Comparison of ENCODE assay signal across 8 cellular contexts in genomic region chr10:124221356-124222297, GRCh38.
DNase-seq lines count a peak whose midpoint lies in the region; ATAC-seq, FAIRE-seq and TF ChIP-seq lines count a peak whose summit lies in the region.

No MANE protein-coding gene starts in this region.

- no peak for TF ChIP-seq CTCF in H1 (IDR thresholded peaks at IDR 0.05; ENCODE audit: control extremely low read depth in 1 of 3, insufficient read depth in 1 of 3, low read depth in 1 of 3, low read length in 3 of 3)

- H3K56ac ChIP-seq in H1 (replicated peaks; ENCODE audit: insufficient read length, low read depth, low read length), result no peak overlapping the region

- peak overlapping the region in 8 of 11 experiments; percentile 27 to 74 (median 54); a peak in 17 of 22 replicates for H3K27ac ChIP-seq in BLaER1 treated with 17β-estradiol and CSF1 and Interleukin-3, amounts not matched to agents 10 nM and 100 nM
- no peak overlapping the region for H3K27ac ChIP-seq in H1 (ENCODE audit: low read depth, low read length)

- H3K36me3 ChIP-seq in BLaER1 treated with 17β-estradiol and CSF1 and Interleukin-3, amounts not matched to agents 10 nM and 100 nM, result no peaks in the 10 kb centered on the region
- H3K36me3 ChIP-seq in H1 (ENCODE audit: control insufficient read depth in 2 of 4, insufficient read depth in 4 of 4, low read length in 3 of 4), result no peaks in the 10 kb centered on the region; a peak in 1 of 8 replicates

- H3K9ac ChIP-seq in BLaER1 treated with 17β-estradiol and CSF1 and Interleukin-3, amounts not matched to agents 10 nM and 100 nM, result peak overlapping the region in 10 of 11 experiments; percentile 17 to 68 (median 50); a peak in 16 of 22 replicates
- H3K9ac ChIP-seq in H1 (replicated peaks in 1 of 4; ENCODE audit: extremely low read depth in 1 of 4, low read depth in 3 of 4, low read length in 3 of 4), result no peak overlapping the region

- no peak overlapping the region for H2BK120ac ChIP-seq in H1 (replicated peaks; ENCODE audit: low read depth, low read length)

- H4K91ac ChIP-seq in H1 (replicated peaks; ENCODE audit: insufficient read length, low read length), result peak overlapping the region; percentile 51

- no peaks in the 10 kb centered on the region for H3K79me2 ChIP-seq in H1 (ENCODE audit: control insufficient read depth in 1 of 2, insufficient read depth in 2 of 2, low read length in 2 of 2)

- TF ChIP-seq POLR2A in H1 (IDR thresholded peaks at IDR 0.05; ENCODE audit: control extremely low read depth in 1 of 2, low read depth in 2 of 2, low read length in 2 of 2), result no peak

- H3K14ac ChIP-seq in H1 (ENCODE audit: insufficient read length), result no peak overlapping the region

- TF ChIP-seq RAD21 in H1 (IDR thresholded peaks at IDR 0.05 in 1 of 2, conservative IDR thresholded peaks at IDR 0.05 in 1 of 2; ENCODE audit: low read depth in 2 of 2, low read length in 2 of 2), result no peak

- H2BK20ac ChIP-seq in H1 (ENCODE audit: low read length), result no peak overlapping the region

- no peak overlapping the region; the same call in 1 of the 2 replicates for H2BK5ac ChIP-seq in H1 (ENCODE audit: low read depth, low read length)

- peak overlapping the region in 4 of 10 experiments; percentile 17 to 47 (median 28); a peak in 5 of 20 replicates for H3K4me3 ChIP-seq in BLaER1 treated with 17β-estradiol and CSF1 and Interleukin-3, amounts not matched to agents 10 nM and 100 nM
- no peak overlapping the region for H3K4me3 ChIP-seq in H1 (ENCODE audit: extremely low read depth in 1 of 4, insufficient read depth in 2 of 4, low read depth in 3 of 4, low read length in 4 of 4)

- DNase-seq in H1 (ENCODE audit: low read depth in 1 of 2, low spot score in 2 of 2) (no peak), frontal cortex (ENCODE audit: low spot score in 2 of 2) (no peak), GF-D8 (lab: John Stamatoyannopoulos, UW) (no peak), HEK293T (ENCODE audit: extremely low spot score) (no peak), cerebellum (ENCODE audit: low spot score) (no peak)

- POLR2A ChIA-PET in H1 (lab: Charles Lee; ENCODE audit: partially characterized antibody) (interaction anchor here (0.6 to 1.3 kb wide), 2 partner anchors 15 to 291 kb away, joined by 3 to 4 read pairs; no protein-coding TSS in a partner anchor), HEK293T (lab: Yijun Ruan, JAX) (no interaction called here)

- H2AK5ac ChIP-seq in H1 (ENCODE audit: low read depth, low read length), result no peak overlapping the region

- 0 out of 22 replicates have a peak, but pooled peaks cover 0 to 4% (median 0%) of the 10 kb centered on the region in 11 experiments for H4K20me1 ChIP-seq in BLaER1 treated with 17β-estradiol and CSF1 and Interleukin-3, amounts not matched to agents 10 nM and 100 nM
- no peaks in the 10 kb centered on the region for H4K20me1 ChIP-seq in H1 (replicated peaks in 1 of 2; ENCODE audit: control insufficient read depth in 1 of 2, insufficient read depth in 2 of 2, low read length in 2 of 2)

- peak overlapping the region; percentile 68; the same call in 1 of the 2 replicates for H2BK12ac ChIP-seq in H1 (ENCODE audit: low read depth, low read length)

- peak overlapping the region; percentile 38; the same call in 1 of the 2 replicates for H3K18ac ChIP-seq in H1 (ENCODE audit: extremely low read depth, low read length)

- no peaks in the 10 kb centered on the region for H3K23me2 ChIP-seq in H1 (ENCODE audit: low read depth, low read length)

- no peak overlapping the region for H4K8ac ChIP-seq in H1 (ENCODE audit: extremely low read depth, insufficient read depth, low read length)

- peak overlapping the region; percentile 73 to 97 (median 93) for H3K4me2 ChIP-seq in BLaER1 treated with 17β-estradiol and CSF1 and Interleukin-3, amounts not matched to agents 10 nM and 100 nM
- no peak overlapping the region; a peak in 1 of 4 replicates for H3K4me2 ChIP-seq in H1 (ENCODE audit: insufficient read depth in 1 of 2, low read depth in 2 of 2, low read length in 2 of 2)

- H2BK15ac ChIP-seq in H1 (ENCODE audit: low read length), result no peak overlapping the region

- CTCF ChIA-PET in H1 (lab: Charles Lee; ENCODE audit: partially characterized antibody) (interaction anchor here (1.2 to 2.3 kb wide), 8 partner anchors 7 to 167 kb away, joined by 3 to 8 read pairs (median 4); no protein-coding TSS in a partner anchor), HEK293T (lab: Yijun Ruan, JAX) (no interaction called here)

- no peak overlapping the region for H3K23ac ChIP-seq in H1 (ENCODE audit: insufficient read length)

- ATAC-seq in GM19397 (IDR thresholded peaks at IDR 0.05; ENCODE audit: unreplicated experiment) (peak; percentile 64), HG03280 (IDR thresholded peaks at IDR 0.05; ENCODE audit: unreplicated experiment) (peak; percentile 54)

- no peak for TF ChIP-seq EP300 in H1 (IDR thresholded peaks at IDR 0.05; ENCODE audit: borderline replicate concordance in 1 of 2, low read depth in 2 of 2, low read length in 2 of 2)

- no peak overlapping the region for H4K5ac ChIP-seq in H1 (ENCODE audit: insufficient read length, low read depth, low read length)

- H3K4ac ChIP-seq in H1 (replicated peaks; ENCODE audit: insufficient read length, low read depth, low read length), result no peak overlapping the region

- no peak overlapping the region for H2AFZ ChIP-seq in H1 (ENCODE audit: low read length)

- peaks cover 37 to 58% (median 50%) of the 10 kb centered on the region in 10 experiments for H3K4me1 ChIP-seq in BLaER1 treated with 17β-estradiol and CSF1 and Interleukin-3, amounts not matched to agents 10 nM and 100 nM
- peaks cover 0 to 8% (median 6%) of the 10 kb centered on the region in 4 experiments; a peak in 3 of 7 replicates for H3K4me1 ChIP-seq in H1 (replicated peaks in 1 of 4; ENCODE audit: control insufficient read depth in 3 of 4, insufficient read depth in 4 of 4, low read length in 3 of 4)

- H3K79me1 ChIP-seq in H1 (ENCODE audit: low read depth, low read length), result no peaks in the 10 kb centered on the region

- FAIRE-seq in H1 (lab: Jason Lieb, UNC), result no peak
- FAIRE-seq in frontal cortex (lab: Jason Lieb, UNC), result no peak

- no peaks in the 10 kb centered on the region for H3K9me3 ChIP-seq in BLaER1 treated with 17β-estradiol and CSF1 and Interleukin-3, amounts not matched to agents 10 nM and 100 nM (replicated peaks in 1 of 11)
- H3K9me3 ChIP-seq in H1 (ENCODE audit: insufficient read depth in 2 of 2, low read depth in 1 of 2, low read length in 1 of 2), result no peaks in the 10 kb centered on the region

- H3K27me3 ChIP-seq in BLaER1 treated with 17β-estradiol and CSF1 and Interleukin-3, amounts not matched to agents 10 nM and 100 nM, result peaks cover 0 to 7% (median 0%) of the 10 kb centered on the region in 11 experiments; a peak in 1 of 22 replicates
- no peaks in the 10 kb centered on the region; a peak in 2 of 7 replicates for H3K27me3 ChIP-seq in H1 (replicated peaks in 1 of 4; ENCODE audit: control insufficient read depth in 3 of 4, extremely low read depth in 1 of 4, insufficient read depth in 3 of 4, low read length in 3 of 4)

- 75% methylated on average over 22 of the region's 22 CpGs; no CpG with 5 or more reads in 1 of the 2 experiments for WGBS in H1 (ENCODE audit: extremely low coverage in 1 of 2, insufficient coverage in 1 of 2, insufficient read length in 1 of 2, insufficient replicate concordance in 2 of 2, low coverage in 1 of 2, low lambda C conversion rate in 2 of 2, missing lambda C conversion rate in 1 of 2), 2 experiments

TF ChIP-seq in H1, 55 proteins besides CTCF, POLR2A, EP300 and RAD21:
- TF ChIP-seq, protein P1, sequence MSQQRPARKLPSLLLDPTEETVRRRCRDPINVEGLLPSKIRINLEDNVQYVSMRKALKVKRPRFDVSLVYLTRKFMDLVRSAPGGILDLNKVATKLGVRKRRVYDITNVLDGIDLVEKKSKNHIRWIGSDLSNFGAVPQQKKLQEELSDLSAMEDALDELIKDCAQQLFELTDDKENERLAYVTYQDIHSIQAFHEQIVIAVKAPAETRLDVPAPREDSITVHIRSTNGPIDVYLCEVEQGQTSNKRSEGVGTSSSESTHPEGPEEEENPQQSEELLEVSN (IDR thresholded peaks at IDR 0.05), result peak; percentile 60
- TF ChIP-seq, protein P2, sequence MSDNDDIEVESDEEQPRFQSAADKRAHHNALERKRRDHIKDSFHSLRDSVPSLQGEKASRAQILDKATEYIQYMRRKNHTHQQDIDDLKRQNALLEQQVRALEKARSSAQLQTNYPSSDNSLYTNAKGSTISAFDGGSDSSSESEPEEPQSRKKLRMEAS (IDR thresholded peaks at IDR 0.05), result peak; percentile 66
- no peak for TF ChIP-seq KDM1A (IDR thresholded peaks at IDR 0.05; ENCODE audit: borderline replicate concordance, low read length)
TF ChIP-seq in H1: peak in this region for 2.

TF ChIP-seq in HEK293T, 16 proteins besides CTCF, POLR2A, EP300 and RAD21:
- TF ChIP-seq SP1 (IDR thresholded peaks at IDR 0.05) (no peak), ZNF384 (IDR thresholded peaks at IDR 0.05) (no peak), ARNT (IDR thresholded peaks at IDR 0.05) (no peak), TARDBP (IDR thresholded peaks at IDR 0.05) (no peak), SUZ12 (IDR thresholded peaks at IDR 0.05) (no peak), FOXM1 (IDR thresholded peaks at IDR 0.05; ENCODE audit: borderline replicate concordance) (no peak), L3MBTL2 (conservative IDR thresholded peaks at IDR 0.05) (no peak), PKNOX1 (IDR thresholded peaks at IDR 0.05) (no peak), CTBP1 (IDR thresholded peaks at IDR 0.05; ENCODE audit: borderline replicate concordance) (no peak), FOXA1 (IDR thresholded peaks at IDR 0.05) (no peak), FOXK2 (IDR thresholded peaks at IDR 0.05) (no peak), HDGF (IDR thresholded peaks at IDR 0.05; ENCODE audit: borderline replicate concordance) (no peak), BHLHE40 (IDR thresholded peaks at IDR 0.05; ENCODE audit: borderline replicate concordance) (no peak), NFRKB (IDR thresholded peaks at IDR 0.05) (no peak), LEF1 (IDR thresholded peaks at IDR 0.05; ENCODE audit: borderline replicate concordance) (no peak), ELF4 (IDR thresholded peaks at IDR 0.05) (no peak)

Comparison
In these comparisons a context has a peak if more than half of its experiments do, and no peak if none do; other contexts are left out.
1. H3K4me2 ChIP-seq: peak in BLaER1 treated with 17β-estradiol and CSF1 and Interleukin-3, amounts not matched to agents 10 nM and 100 nM (11 of 11); none in H1 (0 of 2).
2. H3K9ac ChIP-seq: peak in BLaER1 treated with 17β-estradiol and CSF1 and Interleukin-3, amounts not matched to agents 10 nM and 100 nM (10 of 11); none in H1 (0 of 4).